8 cellular contexts compared by ENCODE assay signal in the genomic region with DNA sequence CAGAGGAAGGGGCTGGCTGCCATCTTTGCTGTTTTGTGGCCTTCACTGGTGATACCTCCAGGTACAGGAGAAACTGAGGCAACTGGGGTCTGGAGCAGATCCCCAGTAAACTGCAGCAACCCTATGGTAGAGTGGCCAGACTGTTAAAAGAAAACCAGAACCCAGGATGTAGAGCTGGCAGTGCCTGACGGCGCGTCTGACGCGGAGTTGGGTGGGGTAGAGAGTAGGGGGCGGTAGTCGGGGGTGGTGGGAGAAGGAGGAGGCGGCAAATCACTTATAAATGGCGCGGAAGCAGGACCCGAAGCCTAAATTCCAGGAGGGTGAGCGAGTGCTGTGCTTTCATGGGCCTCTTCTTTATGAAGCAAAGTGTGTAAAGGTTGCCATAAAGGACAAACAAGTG. TPM values are rescaled to one million over a fixed set of nuclear protein-coding genes. Genes with fewer than 3 reads are reported as not detected.
DNase-seq lines count a peak whose midpoint lies in the region; ATAC-seq, FAIRE-seq and TF ChIP-seq lines count a peak whose summit lies in the region.
"Not testable (repeated sequence)": the region's sequence is repeated elsewhere in the genome, so short reads cannot be mapped to it uniquely, and the experiment has no call there.

No MANE protein-coding gene starts in this region.

- CTCF ChIA-PET in A549 (lab: Yijun Ruan, JAX); activated B cell treated with CpG ODN at 0.5 μM for 24 hours (lab: Charles Lee): not testable (repeated sequence)

- POLR2A ChIA-PET in A549 (lab: Yijun Ruan, JAX); activated naive CD8-positive, alpha-beta T cell treated with anti-CD3 and anti-CD28 coated beads, Interleukin-2, amount 10 ng/mL, durations not matched to agents 7 days and 5 days (lab: Charles Lee): not testable (repeated sequence)
- POLR2A ChIA-PET in activated B cell treated with CpG ODN at 0.5 μM for 24 hours (lab: Charles Lee): interaction anchor here (1.2 kb wide), 1 partner anchor 19 kb away, joined by 8 read pairs; a partner anchor contains a TSS

- not testable (repeated sequence) for TF ChIP-seq RAD21 in A549 (conservative IDR thresholded peaks at IDR 0.05 in 1 of 2, IDR thresholded peaks at IDR 0.05 in 1 of 2)

- H3K4me2 ChIP-seq in A549: not testable (repeated sequence)

- TF ChIP-seq EP300 in A549 (IDR thresholded peaks at IDR 0.05): not testable (repeated sequence)

- peaks cover 36% of the 10 kb centered on the region for H3K9me3 ChIP-seq in A549

- not testable (repeated sequence) for TF ChIP-seq CTCF in A549 (IDR thresholded peaks at IDR 0.05); activated B cell treated with CpG ODN at 0.5 μM for 24 hours (IDR thresholded peaks at IDR 0.05); foreskin keratinocyte (conservative IDR thresholded peaks at IDR 0.05); natural killer cell (IDR thresholded peaks at IDR 0.05)

- DNase-seq in A549 (ENCODE audit: low read depth in 1 of 2, low spot score in 1 of 2); activated B cell treated with CpG ODN at 0.5 μM for 24 hours; activated naive CD8-positive, alpha-beta T cell treated with anti-CD3 and anti-CD28 coated beads, Interleukin-2, amount 10 ng/mL, durations not matched to agents 7 days and 5 days; foreskin keratinocyte; left lobe of liver (ENCODE audit: low spot score); natural killer cell; stimulated activated naive B cell treated with anti-CD40 and anti-IgM and Interleukin-4, amounts not matched to agents 10 μg/mL and 1 μg/mL and 100 μg/mL, for 72 hours: not testable (repeated sequence)

- ATAC-seq in A549 (peak; percentile 85 to 98), HG02973 (IDR thresholded peaks at IDR 0.05; ENCODE audit: unreplicated experiment) (peak; percentile 48), activated B cell treated with CpG ODN at 0.5 μM for 24 hours (ENCODE audit: low read depth) (peak; percentile 89), foreskin keratinocyte (peak; percentile 51), left lobe of liver (peak; percentile 73), natural killer cell (peak; percentile 86 to 99 (median 99))
- peak; percentile 95 for ATAC-seq in activated naive CD8-positive, alpha-beta T cell treated with anti-CD3 and anti-CD28 coated beads, Interleukin-2, amount 10 ng/mL, durations not matched to agents 7 days and 5 days (ENCODE audit: low read depth)
- ATAC-seq in stimulated activated naive B cell treated with anti-CD40 and anti-IgM and Interleukin-4, amounts not matched to agents 10 μg/mL and 1 μg/mL and 100 μg/mL, for 72 hours (replicated peaks): peak; percentile 79 to 80

- peaks cover 82% of the 10 kb centered on the region for H3K36me3 Mint-ChIP-seq in activated B cell treated with CpG ODN at 0.5 μM for 24 hours (ENCODE audit: low read depth)
- H3K36me3 Mint-ChIP-seq in activated naive CD8-positive, alpha-beta T cell treated with anti-CD3 and anti-CD28 coated beads, Interleukin-2, amount 10 ng/mL, durations not matched to agents 7 days and 5 days: peaks cover 87% of the 10 kb centered on the region
- not testable (repeated sequence) for H3K36me3 Mint-ChIP-seq in natural killer cell
- H3K36me3 Mint-ChIP-seq in stimulated activated naive B cell treated with anti-CD40 and anti-IgM and Interleukin-4, amounts not matched to agents 10 μg/mL and 1 μg/mL and 100 μg/mL, for 72 hours: peaks cover 78 to 88% of the 10 kb centered on the region in 2 donors

- peaks cover 33% of the 10 kb centered on the region for H3K9me3 Mint-ChIP-seq in activated B cell treated with CpG ODN at 0.5 μM for 24 hours
- peaks cover 28% of the 10 kb centered on the region for H3K9me3 Mint-ChIP-seq in activated naive CD8-positive, alpha-beta T cell treated with anti-CD3 and anti-CD28 coated beads, Interleukin-2, amount 10 ng/mL, durations not matched to agents 7 days and 5 days
- not testable (repeated sequence) for H3K9me3 Mint-ChIP-seq in natural killer cell
- H3K9me3 Mint-ChIP-seq in stimulated activated naive B cell treated with anti-CD40 and anti-IgM and Interleukin-4, amounts not matched to agents 10 μg/mL and 1 μg/mL and 100 μg/mL, for 72 hours: peaks cover 10 to 30% of the 10 kb centered on the region in 2 donors

- FAIRE-seq in A549 (lab: Jason Lieb, UNC): not testable (repeated sequence)

- not testable (repeated sequence) for H3K4me3 Mint-ChIP-seq in activated B cell treated with CpG ODN at 0.5 μM for 24 hours; activated naive CD8-positive, alpha-beta T cell treated with anti-CD3 and anti-CD28 coated beads, Interleukin-2, amount 10 ng/mL, durations not matched to agents 7 days and 5 days; natural killer cell
- H3K4me3 Mint-ChIP-seq in stimulated activated naive B cell treated with anti-CD40 and anti-IgM and Interleukin-4, amounts not matched to agents 10 μg/mL and 1 μg/mL and 100 μg/mL, for 72 hours: peak overlapping the region in 1 of 2 donors; percentile 58

- intact Hi-C loops in activated B cell treated with CpG ODN at 0.5 μM for 24 hours (cut with micrococcal nuclease); natural killer cell (cut with micrococcal nuclease): not testable (repeated sequence)

- not testable (repeated sequence) for H3K27me3 Mint-ChIP-seq in activated B cell treated with CpG ODN at 0.5 μM for 24 hours; activated naive CD8-positive, alpha-beta T cell treated with anti-CD3 and anti-CD28 coated beads, Interleukin-2, amount 10 ng/mL, durations not matched to agents 7 days and 5 days; natural killer cell (ENCODE audit: low read depth in 2 of 2); stimulated activated naive B cell treated with anti-CD40 and anti-IgM and Interleukin-4, amounts not matched to agents 10 μg/mL and 1 μg/mL and 100 μg/mL, for 72 hours

- H3K4me1 Mint-ChIP-seq in activated B cell treated with CpG ODN at 0.5 μM for 24 hours: peaks cover 66% of the 10 kb centered on the region
- not testable (repeated sequence) for H3K4me1 Mint-ChIP-seq in activated naive CD8-positive, alpha-beta T cell treated with anti-CD3 and anti-CD28 coated beads, Interleukin-2, amount 10 ng/mL, durations not matched to agents 7 days and 5 days
- peaks cover 37% of the 10 kb centered on the region in 2 donors for H3K4me1 Mint-ChIP-seq in natural killer cell
- peaks cover 36 to 64% of the 10 kb centered on the region in 2 donors for H3K4me1 Mint-ChIP-seq in stimulated activated naive B cell treated with anti-CD40 and anti-IgM and Interleukin-4, amounts not matched to agents 10 μg/mL and 1 μg/mL and 100 μg/mL, for 72 hours

- 95% methylated on average over 10 of the region's 12 CpGs for WGBS in A549 (ENCODE audit: missing lambda C conversion rate)

- H3K27me3 ChIP-seq in foreskin keratinocyte: not testable (repeated sequence)

- H3K27ac ChIP-seq in A549, foreskin keratinocyte: not testable (repeated sequence)

- not testable (repeated sequence) for H3K4me1 ChIP-seq in A549, foreskin keratinocyte

- peak overlapping the region; percentile 82 for H3K27ac Mint-ChIP-seq in activated B cell treated with CpG ODN at 0.5 μM for 24 hours
- H3K27ac Mint-ChIP-seq in activated naive CD8-positive, alpha-beta T cell treated with anti-CD3 and anti-CD28 coated beads, Interleukin-2, amount 10 ng/mL, durations not matched to agents 7 days and 5 days; natural killer cell: not testable (repeated sequence)
- peak overlapping the region; percentile 76 for H3K27ac Mint-ChIP-seq in stimulated activated naive B cell treated with anti-CD40 and anti-IgM and Interleukin-4, amounts not matched to agents 10 μg/mL and 1 μg/mL and 100 μg/mL, for 72 hours

- TF ChIP-seq POLR2A in A549 (IDR thresholded peaks at IDR 0.05; ENCODE audit: low read length): not testable (repeated sequence)

- H3K4me3 ChIP-seq in A549: not testable (repeated sequence)

RNA-seq across cellular contexts. Expression of a gene that starts 19.0 kb away (rescaled TPM):
- polyA plus RNA-seq in A549 (2011; rRNA removed) (42.8 and 43.1 TPM in 2 replicates), A549 (2017; fragmentation: RNase III; extraction: RNeasy Plus Mini Kit Qiagen cat#74134 plus additional on column Dnase treatment) (13.7 to 14.3 TPM (median 14.1 TPM) in 3 replicates), foreskin keratinocyte (6.3 and 7.5 TPM in 2 replicates)
- polyA plus RNA-seq in A549 (2012; cell fraction: cytosol; rRNA removed): 5.3 and 6.2 TPM in 2 replicates
- 7.8 and 13.0 TPM in 2 replicates for polyA plus RNA-seq in A549 (2012; cell fraction: nucleus; rRNA removed)
- 57.9 and 74.2 TPM in 2 replicates for polyA minus RNA-seq in A549 (2011; rRNA and poly(A)+ RNA removed)
- total RNA-seq in activated B cell treated with CpG ODN at 0.5 μM for 24 hours (93.3 and 107 TPM in 2 replicates), foreskin keratinocyte (27.1 and 32.0 TPM in 2 replicates), left lobe of liver (18.3 TPM), natural killer cell (10 to 100 TPM; 47.3 to 52.7 (median 51.5) TPM)
- 10 to 100 TPM; 48.9 to 49.6 TPM for total RNA-seq in activated naive CD8-positive, alpha-beta T cell treated with anti-CD3 and anti-CD28 coated beads, Interleukin-2, amount 10 ng/mL, durations not matched to agents 7 days and 5 days

Comparison
In these comparisons a context has a peak if more than half of its experiments do, and no peak if none do; other contexts are left out.
1. ATAC-seq: peak in every context shown above with its lines; median percentile 99 in natural killer cell; 95 in activated naive CD8-positive, alpha-beta T cell treated with anti-CD3 and anti-CD28 coated beads, Interleukin-2, amount 10 ng/mL, durations not matched to agents 7 days and 5 days; 92 in A549; 89 in activated B cell treated with CpG ODN at 0.5 μM for 24 hours; 80 in stimulated activated naive B cell treated with anti-CD40 and anti-IgM and Interleukin-4, amounts not matched to agents 10 μg/mL and 1 μg/mL and 100 μg/mL, for 72 hours; 73 in left lobe of liver; 51 in foreskin keratinocyte; 48 in HG02973.